ENCODE assay signal across 1 cellular context in the genomic region with DNA sequence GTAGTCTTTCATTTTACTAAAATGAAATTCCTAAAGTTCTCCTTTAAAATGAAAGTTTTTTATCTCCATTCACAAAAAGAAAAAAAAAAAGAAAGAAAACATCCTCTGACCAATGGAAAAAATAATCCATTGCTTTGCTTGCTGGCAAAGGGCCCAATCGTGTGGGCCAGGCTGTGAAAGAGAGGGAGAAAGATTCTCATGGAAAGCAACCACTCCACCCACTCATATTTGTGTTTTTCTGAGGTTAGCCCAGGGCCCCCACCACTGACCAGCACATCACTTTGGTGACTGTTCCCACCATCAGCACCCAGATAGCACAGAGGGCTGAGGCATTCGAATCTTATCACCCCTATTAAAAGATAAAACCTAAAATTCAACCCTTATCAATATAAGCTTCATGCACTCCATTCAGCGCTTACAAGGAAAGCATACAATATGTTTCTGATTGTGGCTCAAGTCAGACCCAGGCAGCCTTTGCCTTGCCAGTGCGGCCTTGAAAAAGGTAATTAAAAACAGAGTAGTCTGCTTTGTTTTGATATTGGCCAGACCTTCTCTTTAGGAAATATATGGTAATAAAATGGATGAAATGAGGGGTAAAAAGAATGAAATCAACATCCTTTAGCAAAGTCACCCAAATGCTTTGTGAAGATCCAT.
TF ChIP-seq lines count a peak whose summit lies in the region.

No MANE protein-coding gene starts in this region.

TF ChIP-seq in GM23338, 12 proteins besides CTCF, POLR2A, EP300 and RAD21 (continued from another document):
- TF ChIP-seq, protein P1, sequence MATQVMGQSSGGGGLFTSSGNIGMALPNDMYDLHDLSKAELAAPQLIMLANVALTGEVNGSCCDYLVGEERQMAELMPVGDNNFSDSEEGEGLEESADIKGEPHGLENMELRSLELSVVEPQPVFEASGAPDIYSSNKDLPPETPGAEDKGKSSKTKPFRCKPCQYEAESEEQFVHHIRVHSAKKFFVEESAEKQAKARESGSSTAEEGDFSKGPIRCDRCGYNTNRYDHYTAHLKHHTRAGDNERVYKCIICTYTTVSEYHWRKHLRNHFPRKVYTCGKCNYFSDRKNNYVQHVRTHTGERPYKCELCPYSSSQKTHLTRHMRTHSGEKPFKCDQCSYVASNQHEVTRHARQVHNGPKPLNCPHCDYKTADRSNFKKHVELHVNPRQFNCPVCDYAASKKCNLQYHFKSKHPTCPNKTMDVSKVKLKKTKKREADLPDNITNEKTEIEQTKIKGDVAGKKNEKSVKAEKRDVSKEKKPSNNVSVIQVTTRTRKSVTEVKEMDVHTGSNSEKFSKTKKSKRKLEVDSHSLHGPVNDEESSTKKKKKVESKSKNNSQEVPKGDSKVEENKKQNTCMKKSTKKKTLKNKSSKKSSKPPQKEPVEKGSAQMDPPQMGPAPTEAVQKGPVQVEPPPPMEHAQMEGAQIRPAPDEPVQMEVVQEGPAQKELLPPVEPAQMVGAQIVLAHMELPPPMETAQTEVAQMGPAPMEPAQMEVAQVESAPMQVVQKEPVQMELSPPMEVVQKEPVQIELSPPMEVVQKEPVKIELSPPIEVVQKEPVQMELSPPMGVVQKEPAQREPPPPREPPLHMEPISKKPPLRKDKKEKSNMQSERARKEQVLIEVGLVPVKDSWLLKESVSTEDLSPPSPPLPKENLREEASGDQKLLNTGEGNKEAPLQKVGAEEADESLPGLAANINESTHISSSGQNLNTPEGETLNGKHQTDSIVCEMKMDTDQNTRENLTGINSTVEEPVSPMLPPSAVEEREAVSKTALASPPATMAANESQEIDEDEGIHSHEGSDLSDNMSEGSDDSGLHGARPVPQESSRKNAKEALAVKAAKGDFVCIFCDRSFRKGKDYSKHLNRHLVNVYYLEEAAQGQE (IDR thresholded peaks at IDR 0.05; ENCODE audit: unreplicated experiment) = no peak
- no peak for TF ChIP-seq CREB1 (CRISPR knock-in tag; IDR thresholded peaks at IDR 0.05; ENCODE audit: low read depth)
- TF ChIP-seq, protein P2, sequence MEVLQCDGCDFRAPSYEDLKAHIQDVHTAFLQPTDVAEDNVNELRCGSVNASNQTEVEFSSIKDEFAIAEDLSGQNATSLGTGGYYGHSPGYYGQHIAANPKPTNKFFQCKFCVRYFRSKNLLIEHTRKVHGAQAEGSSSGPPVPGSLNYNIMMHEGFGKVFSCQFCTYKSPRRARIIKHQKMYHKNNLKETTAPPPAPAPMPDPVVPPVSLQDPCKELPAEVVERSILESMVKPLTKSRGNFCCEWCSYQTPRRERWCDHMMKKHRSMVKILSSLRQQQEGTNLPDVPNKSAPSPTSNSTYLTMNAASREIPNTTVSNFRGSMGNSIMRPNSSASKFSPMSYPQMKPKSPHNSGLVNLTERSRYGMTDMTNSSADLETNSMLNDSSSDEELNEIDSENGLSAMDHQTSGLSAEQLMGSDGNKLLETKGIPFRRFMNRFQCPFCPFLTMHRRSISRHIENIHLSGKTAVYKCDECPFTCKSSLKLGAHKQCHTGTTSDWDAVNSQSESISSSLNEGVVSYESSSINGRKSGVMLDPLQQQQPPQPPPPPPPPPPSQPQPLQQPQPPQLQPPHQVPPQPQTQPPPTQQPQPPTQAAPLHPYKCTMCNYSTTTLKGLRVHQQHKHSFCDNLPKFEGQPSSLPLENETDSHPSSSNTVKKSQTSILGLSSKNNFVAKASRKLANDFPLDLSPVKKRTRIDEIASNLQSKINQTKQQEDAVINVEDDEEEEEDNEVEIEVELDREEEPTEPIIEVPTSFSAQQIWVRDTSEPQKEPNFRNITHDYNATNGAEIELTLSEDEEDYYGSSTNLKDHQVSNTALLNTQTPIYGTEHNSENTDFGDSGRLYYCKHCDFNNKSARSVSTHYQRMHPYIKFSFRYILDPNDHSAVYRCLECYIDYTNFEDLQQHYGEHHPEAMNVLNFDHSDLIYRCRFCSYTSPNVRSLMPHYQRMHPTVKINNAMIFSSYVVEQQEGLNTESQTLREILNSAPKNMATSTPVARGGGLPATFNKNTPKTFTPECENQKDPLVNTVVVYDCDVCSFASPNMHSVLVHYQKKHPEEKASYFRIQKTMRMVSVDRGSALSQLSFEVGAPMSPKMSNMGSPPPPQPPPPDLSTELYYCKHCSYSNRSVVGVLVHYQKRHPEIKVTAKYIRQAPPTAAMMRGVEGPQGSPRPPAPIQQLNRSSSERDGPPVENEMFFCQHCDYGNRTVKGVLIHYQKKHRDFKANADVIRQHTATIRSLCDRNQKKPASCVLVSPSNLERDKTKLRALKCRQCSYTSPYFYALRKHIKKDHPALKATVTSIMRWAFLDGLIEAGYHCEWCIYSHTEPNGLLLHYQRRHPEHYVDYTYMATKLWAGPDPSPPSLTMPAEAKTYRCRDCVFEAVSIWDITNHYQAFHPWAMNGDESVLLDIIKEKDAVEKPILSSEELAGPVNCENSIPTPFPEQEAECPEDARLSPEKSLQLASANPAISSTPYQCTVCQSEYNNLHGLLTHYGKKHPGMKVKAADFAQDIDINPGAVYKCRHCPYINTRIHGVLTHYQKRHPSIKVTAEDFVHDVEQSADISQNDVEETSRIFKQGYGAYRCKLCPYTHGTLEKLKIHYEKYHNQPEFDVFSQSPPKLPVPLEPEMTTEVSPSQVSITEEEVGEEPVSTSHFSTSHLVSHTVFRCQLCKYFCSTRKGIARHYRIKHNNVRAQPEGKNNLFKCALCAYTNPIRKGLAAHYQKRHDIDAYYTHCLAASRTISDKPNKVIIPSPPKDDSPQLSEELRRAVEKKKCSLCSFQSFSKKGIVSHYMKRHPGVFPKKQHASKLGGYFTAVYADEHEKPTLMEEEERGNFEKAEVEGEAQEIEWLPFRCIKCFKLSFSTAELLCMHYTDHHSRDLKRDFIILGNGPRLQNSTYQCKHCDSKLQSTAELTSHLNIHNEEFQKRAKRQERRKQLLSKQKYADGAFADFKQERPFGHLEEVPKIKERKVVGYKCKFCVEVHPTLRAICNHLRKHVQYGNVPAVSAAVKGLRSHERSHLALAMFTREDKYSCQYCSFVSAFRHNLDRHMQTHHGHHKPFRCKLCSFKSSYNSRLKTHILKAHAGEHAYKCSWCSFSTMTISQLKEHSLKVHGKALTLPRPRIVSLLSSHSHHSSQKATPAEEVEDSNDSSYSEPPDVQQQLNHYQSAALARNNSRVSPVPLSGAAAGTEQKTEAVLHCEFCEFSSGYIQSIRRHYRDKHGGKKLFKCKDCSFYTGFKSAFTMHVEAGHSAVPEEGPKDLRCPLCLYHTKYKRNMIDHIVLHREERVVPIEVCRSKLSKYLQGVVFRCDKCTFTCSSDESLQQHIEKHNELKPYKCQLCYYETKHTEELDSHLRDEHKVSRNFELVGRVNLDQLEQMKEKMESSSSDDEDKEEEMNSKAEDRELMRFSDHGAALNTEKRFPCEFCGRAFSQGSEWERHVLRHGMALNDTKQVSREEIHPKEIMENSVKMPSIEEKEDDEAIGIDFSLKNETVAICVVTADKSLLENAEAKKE (CRISPR knock-in tag; IDR thresholded peaks at IDR 0.05) = no peak
- TF ChIP-seq, protein P3, sequence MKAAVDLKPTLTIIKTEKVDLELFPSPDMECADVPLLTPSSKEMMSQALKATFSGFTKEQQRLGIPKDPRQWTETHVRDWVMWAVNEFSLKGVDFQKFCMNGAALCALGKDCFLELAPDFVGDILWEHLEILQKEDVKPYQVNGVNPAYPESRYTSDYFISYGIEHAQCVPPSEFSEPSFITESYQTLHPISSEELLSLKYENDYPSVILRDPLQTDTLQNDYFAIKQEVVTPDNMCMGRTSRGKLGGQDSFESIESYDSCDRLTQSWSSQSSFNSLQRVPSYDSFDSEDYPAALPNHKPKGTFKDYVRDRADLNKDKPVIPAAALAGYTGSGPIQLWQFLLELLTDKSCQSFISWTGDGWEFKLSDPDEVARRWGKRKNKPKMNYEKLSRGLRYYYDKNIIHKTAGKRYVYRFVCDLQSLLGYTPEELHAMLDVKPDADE (IDR thresholded peaks at IDR 0.05) = no peak
- no peak for TF ChIP-seq STAT1 (IDR thresholded peaks at IDR 0.05; ENCODE audit: unreplicated experiment)
- TF ChIP-seq POLR2AphosphoS5 (IDR thresholded peaks at IDR 0.05; ENCODE audit: low read depth) = no peak
- no peak for TF ChIP-seq ZNF114 (CRISPR knock-in tag; IDR thresholded peaks at IDR 0.05)
